In the genomic region with DNA sequence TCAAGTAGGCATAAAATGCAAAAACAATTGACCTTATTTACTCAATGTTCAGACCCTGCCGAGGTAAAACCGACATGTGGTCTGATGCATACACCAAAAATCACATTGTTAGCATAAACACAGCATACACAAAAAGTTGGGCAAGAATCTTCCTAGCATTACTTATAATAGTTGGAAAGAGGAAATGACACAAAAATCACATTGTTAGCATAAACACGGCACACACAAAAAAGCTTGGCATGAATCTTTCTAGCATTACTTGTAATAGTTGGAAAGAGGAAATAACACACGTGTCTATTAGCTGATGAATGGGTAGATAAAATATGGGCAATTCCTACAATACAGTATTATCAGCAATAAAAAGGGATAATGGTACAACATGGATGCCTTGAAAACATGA, we compare ENCODE assay signal across 2 cellular contexts.
TF ChIP-seq lines count a peak whose summit lies in the region.

No MANE protein-coding gene starts in this region.

TF ChIP-seq in IMR-90, 13 proteins besides CTCF, POLR2A, EP300 and RAD21:
- peak; percentile 81 for TF ChIP-seq CEBPB (IDR thresholded peaks at IDR 0.05; ENCODE audit: low read depth, low read length)
- no peak for TF ChIP-seq NFE2L2 (IDR thresholded peaks at IDR 0.05; ENCODE audit: low read depth, low read length)
- no peak for TF ChIP-seq MAFK (IDR thresholded peaks at IDR 0.05; ENCODE audit: low read depth, low read length)
- TF ChIP-seq RFX5 (IDR thresholded peaks at IDR 0.05; ENCODE audit: low read depth, low read length): no peak

TF ChIP-seq in K562, 482 proteins besides CTCF, POLR2A, EP300 and RAD21:
- TF ChIP-seq, protein P1, sequence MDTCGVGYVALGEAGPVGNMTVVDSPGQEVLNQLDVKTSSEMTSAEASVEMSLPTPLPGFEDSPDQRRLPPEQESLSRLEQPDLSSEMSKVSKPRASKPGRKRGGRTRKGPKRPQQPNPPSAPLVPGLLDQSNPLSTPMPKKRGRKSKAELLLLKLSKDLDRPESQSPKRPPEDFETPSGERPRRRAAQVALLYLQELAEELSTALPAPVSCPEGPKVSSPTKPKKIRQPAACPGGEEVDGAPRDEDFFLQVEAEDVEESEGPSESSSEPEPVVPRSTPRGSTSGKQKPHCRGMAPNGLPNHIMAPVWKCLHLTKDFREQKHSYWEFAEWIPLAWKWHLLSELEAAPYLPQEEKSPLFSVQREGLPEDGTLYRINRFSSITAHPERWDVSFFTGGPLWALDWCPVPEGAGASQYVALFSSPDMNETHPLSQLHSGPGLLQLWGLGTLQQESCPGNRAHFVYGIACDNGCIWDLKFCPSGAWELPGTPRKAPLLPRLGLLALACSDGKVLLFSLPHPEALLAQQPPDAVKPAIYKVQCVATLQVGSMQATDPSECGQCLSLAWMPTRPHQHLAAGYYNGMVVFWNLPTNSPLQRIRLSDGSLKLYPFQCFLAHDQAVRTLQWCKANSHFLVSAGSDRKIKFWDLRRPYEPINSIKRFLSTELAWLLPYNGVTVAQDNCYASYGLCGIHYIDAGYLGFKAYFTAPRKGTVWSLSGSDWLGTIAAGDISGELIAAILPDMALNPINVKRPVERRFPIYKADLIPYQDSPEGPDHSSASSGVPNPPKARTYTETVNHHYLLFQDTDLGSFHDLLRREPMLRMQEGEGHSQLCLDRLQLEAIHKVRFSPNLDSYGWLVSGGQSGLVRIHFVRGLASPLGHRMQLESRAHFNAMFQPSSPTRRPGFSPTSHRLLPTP (IDR thresholded peaks at IDR 0.05; ENCODE audit: borderline replicate concordance, extremely low read depth, insufficient read length): no peak
- TF ChIP-seq RBM22 (IDR thresholded peaks at IDR 0.05; ENCODE audit: low read depth, low read length, poor library complexity, severe bottlenecking) (no peak), ZNF449 (CRISPR knock-in tag; IDR thresholded peaks at IDR 0.05) (no peak), MYC (IDR thresholded peaks at IDR 0.05; ENCODE audit: low read depth, low read length) (no peak), MYC (CRISPR knock-in tag; IDR thresholded peaks at IDR 0.05; ENCODE audit: borderline replicate concordance, low read depth) (no peak), SPI1 (IDR thresholded peaks at IDR 0.05; ENCODE audit: borderline replicate concordance, low read depth, low read length) (no peak), ARID2 (IDR thresholded peaks at IDR 0.05) (no peak), ZNF316 (IDR thresholded peaks at IDR 0.05) (0 out of 2 replicates have a peak, but pooled peaks have one; percentile 1)
